ENCODE assay signal across 16 cellular contexts in the genomic region with DNA sequence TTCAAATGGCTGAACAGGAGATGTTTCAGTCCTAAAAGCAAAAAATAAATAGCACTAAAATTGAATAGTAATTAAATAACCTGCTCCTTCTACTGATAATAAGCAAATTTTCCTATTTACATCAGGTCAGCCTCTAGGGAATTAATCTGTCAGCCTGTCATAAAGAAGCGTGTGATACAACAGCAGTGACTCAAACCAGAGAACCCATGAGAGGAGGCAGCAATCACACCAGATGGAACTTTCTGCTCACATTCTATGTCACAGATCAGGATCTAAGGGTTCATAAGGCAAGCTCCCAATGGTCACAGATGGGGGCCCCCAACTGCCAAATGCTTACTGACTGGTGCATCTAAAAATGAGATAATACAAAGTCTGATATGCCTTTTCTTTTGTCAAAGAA. TPM values are rescaled to one million over a fixed set of nuclear protein-coding genes. Genes with fewer than 3 reads are reported as not detected.
DNase-seq lines count a peak whose midpoint lies in the region; ATAC-seq and TF ChIP-seq lines count a peak whose summit lies in the region.
"Had no signal": no experiment of that assay in that cellular context is flagged by ENCODE, and none has a peak within 500 bp of the region (broad histone marks: within the 10 kb centered on the region; RNA-seq: fewer than 3 reads in every experiment).

No MANE protein-coding gene starts in this region.

- H3K9me2 ChIP-seq in Karpas-422 (replicated peaks; ENCODE audit: insufficient read depth, low read length) (no peaks in the 10 kb centered on the region), SK-N-SH (no peaks in the 10 kb centered on the region)

- H3K27me3 ChIP-seq in Karpas-422 (ENCODE audit: low read length) (no peaks in the 10 kb centered on the region), SK-N-SH (ENCODE audit: insufficient read depth) (no peaks in the 10 kb centered on the region)
- H3K27me3 ChIP-seq: foreskin keratinocyte had no signal

- H3K4me1 ChIP-seq in Karpas-422 (ENCODE audit: low read length): peaks cover 14% of the 10 kb centered on the region
- peaks cover 35 to 43% of the 10 kb centered on the region in 2 experiments for H3K4me1 ChIP-seq in SK-N-SH (ENCODE audit: control insufficient read depth in 1 of 2, insufficient read depth in 2 of 2, low read depth in 1 of 2, low read length in 1 of 2)
- H3K4me1 ChIP-seq: foreskin keratinocyte had no signal

- 0 out of 2 replicates have a peak, but pooled peaks have one; percentile 4 for TF ChIP-seq RAD21 in SK-N-SH (IDR thresholded peaks at IDR 0.05; ENCODE audit: low read length)

- H4K20me1 ChIP-seq in Karpas-422 (ENCODE audit: insufficient read depth, low read depth, low read length) (peaks cover 26% of the 10 kb centered on the region; the same call in 1 of the 2 replicates), SK-N-SH (ENCODE audit: insufficient read depth) (peaks cover 10% of the 10 kb centered on the region; the same call in 1 of the 2 replicates)

- no peak overlapping the region for H3K9ac ChIP-seq in Karpas-422 (ENCODE audit: low read length)
- H3K9ac ChIP-seq in SK-N-SH: no peak overlapping the region
- H3K9ac ChIP-seq: KMS-11 had no signal

- POLR2A ChIA-PET in SK-N-SH (lab: Yijun Ruan, JAX): no interaction called here

- H3K36me3 ChIP-seq in Karpas-422 (ENCODE audit: insufficient read depth, low read length) (no peaks in the 10 kb centered on the region), SK-N-SH (replicated peaks in 1 of 2; ENCODE audit: control insufficient read depth in 1 of 2, insufficient read depth in 2 of 2, low read length in 1 of 2) (peaks cover 19 to 26% of the 10 kb centered on the region in 2 experiments)
- H3K36me3 ChIP-seq: prostate gland had no signal

- H3F3A ChIP-seq in SK-N-SH (replicated peaks; ENCODE audit: insufficient read depth): peaks cover 12% of the 10 kb centered on the region

- TF ChIP-seq CTCF in SK-N-SH (IDR thresholded peaks at IDR 0.05): no peak
- no peak for TF ChIP-seq CTCF in foreskin fibroblast (IDR thresholded peaks at IDR 0.05; ENCODE audit: low read depth, low read length)

- H3K4me2 ChIP-seq in Karpas-422 (ENCODE audit: low read depth, low read length, poor library complexity, severe bottlenecking) (peak overlapping the region; percentile 14), SK-N-SH (no peak overlapping the region)
- H3K4me2 ChIP-seq: KMS-11 had no signal

- no peak overlapping the region for H2AFZ ChIP-seq in Karpas-422 (ENCODE audit: low read length)
- H2AFZ ChIP-seq in SK-N-SH (ENCODE audit: low read depth): no peak overlapping the region

- ATAC-seq in HG02938 (IDR thresholded peaks at IDR 0.05; ENCODE audit: unreplicated experiment) (no peak), GM21528 (IDR thresholded peaks at IDR 0.05; ENCODE audit: low FRiP score, unreplicated experiment) (no peak)
- ATAC-seq: foreskin keratinocyte had no signal

- TF ChIP-seq EP300 in SK-N-SH (IDR thresholded peaks at IDR 0.05; ENCODE audit: borderline replicate concordance in 1 of 2, low read depth in 1 of 2, low read length in 1 of 2): peak in 1 of 2 experiments; percentile 79; a peak in 2 of 4 replicates

- H3K4me3 ChIP-seq in Karpas-422 (ENCODE audit: low read length): no peak overlapping the region
- no peak overlapping the region for H3K4me3 ChIP-seq in SK-N-SH (ENCODE audit: low read depth in 2 of 2, low read length in 1 of 2)
- H3K4me3 ChIP-seq in foreskin fibroblast (ENCODE audit: low read depth in 1 of 2, low read length in 2 of 2): no peak overlapping the region
- H3K4me3 ChIP-seq: prostate gland had no signal

- no peaks in the 10 kb centered on the region for H3K79me2 ChIP-seq in Karpas-422 (ENCODE audit: low read length)
- peaks cover 95% of the 10 kb centered on the region for H3K79me2 ChIP-seq in SK-N-SH (ENCODE audit: insufficient read depth)

- H3K27ac ChIP-seq in Karpas-422 (ENCODE audit: low read length) (no peak overlapping the region), SK-N-SH (ENCODE audit: low read depth in 2 of 2, low read length in 1 of 2) (peak overlapping the region; percentile 52 to 89; a peak in 2 of 4 replicates)
- H3K27ac ChIP-seq: foreskin keratinocyte, KMS-11, prostate gland had no signal

- CTCF ChIA-PET in SK-N-SH (lab: Yijun Ruan, JAX): interaction anchor here (0.9 to 6.2 kb wide), 6 partner anchors 18 to 137 kb away, joined by 3 to 39 read pairs (median 4); no protein-coding TSS in a partner anchor

- peak; percentile 25 for DNase-seq in AG20443 (ENCODE audit: low spot score)
- peak; percentile 69 for DNase-seq in Karpas-422
- peak; percentile 18 for DNase-seq in SK-N-SH
- peak; percentile 59 to 76 for DNase-seq in foreskin fibroblast
- no peak for DNase-seq in mucosa of gallbladder (ENCODE audit: low spot score)
- no peak for DNase-seq in activated effector memory CD4-positive, alpha-beta T cell treated with Interleukin-2 at 50 U/mL for 16 hours
- DNase-seq: activated naive CD4-positive, alpha-beta T cell treated with anti-CD3 and anti-CD28 coated beads, Interleukin-2, amount 50 U/mL, for 16 hours; Calu3; foreskin keratinocyte; naive B cell; NCI-H187; Right ventricle myocardium superior had no signal

- H3K9me3 ChIP-seq in Karpas-422 (ENCODE audit: low read length): no peaks in the 10 kb centered on the region
- H3K9me3 ChIP-seq in SK-N-SH: no peaks in the 10 kb centered on the region
- H3K9me3 ChIP-seq: prostate gland had no signal

- WGBS in SK-N-SH (ENCODE audit: low lambda C conversion rate): 45% methylated on average over 1 of the region's 1 CpG

TF ChIP-seq in SK-N-SH, 30 proteins besides CTCF, POLR2A, EP300 and RAD21 (continues in another document):
- peak; percentile 36 for TF ChIP-seq CHD2 (IDR thresholded peaks at IDR 0.05; ENCODE audit: low read length, partially characterized antibody)
- peak; percentile 58; the same call in 1 of the 2 replicates for TF ChIP-seq RCOR1 (IDR thresholded peaks at IDR 0.05; ENCODE audit: low read length)
- TF ChIP-seq, protein P1, sequence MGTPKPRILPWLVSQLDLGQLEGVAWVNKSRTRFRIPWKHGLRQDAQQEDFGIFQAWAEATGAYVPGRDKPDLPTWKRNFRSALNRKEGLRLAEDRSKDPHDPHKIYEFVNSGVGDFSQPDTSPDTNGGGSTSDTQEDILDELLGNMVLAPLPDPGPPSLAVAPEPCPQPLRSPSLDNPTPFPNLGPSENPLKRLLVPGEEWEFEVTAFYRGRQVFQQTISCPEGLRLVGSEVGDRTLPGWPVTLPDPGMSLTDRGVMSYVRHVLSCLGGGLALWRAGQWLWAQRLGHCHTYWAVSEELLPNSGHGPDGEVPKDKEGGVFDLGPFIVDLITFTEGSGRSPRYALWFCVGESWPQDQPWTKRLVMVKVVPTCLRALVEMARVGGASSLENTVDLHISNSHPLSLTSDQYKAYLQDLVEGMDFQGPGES (IDR thresholded peaks at IDR 0.05; ENCODE audit: low read depth, low read length): no peak
- TF ChIP-seq SMC3 (IDR thresholded peaks at IDR 0.05; ENCODE audit: low read depth, low read length): no peak
- TF ChIP-seq, protein P2, sequence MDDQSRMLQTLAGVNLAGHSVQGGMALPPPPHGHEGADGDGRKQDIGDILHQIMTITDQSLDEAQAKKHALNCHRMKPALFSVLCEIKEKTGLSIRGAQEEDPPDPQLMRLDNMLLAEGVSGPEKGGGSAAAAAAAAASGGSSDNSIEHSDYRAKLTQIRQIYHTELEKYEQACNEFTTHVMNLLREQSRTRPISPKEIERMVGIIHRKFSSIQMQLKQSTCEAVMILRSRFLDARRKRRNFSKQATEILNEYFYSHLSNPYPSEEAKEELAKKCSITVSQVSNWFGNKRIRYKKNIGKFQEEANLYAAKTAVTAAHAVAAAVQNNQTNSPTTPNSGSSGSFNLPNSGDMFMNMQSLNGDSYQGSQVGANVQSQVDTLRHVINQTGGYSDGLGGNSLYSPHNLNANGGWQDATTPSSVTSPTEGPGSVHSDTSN (IDR thresholded peaks at IDR 0.05): peak; percentile 57
- no peak for TF ChIP-seq RFX5 (IDR thresholded peaks at IDR 0.05; ENCODE audit: low read length)
- TF ChIP-seq JUND (IDR thresholded peaks at IDR 0.05): no peak
- no peak for TF ChIP-seq MEF2A (IDR thresholded peaks at IDR 0.05; ENCODE audit: borderline replicate concordance, low read depth)
- no peak for TF ChIP-seq TAF1 (IDR thresholded peaks at IDR 0.05; ENCODE audit: borderline replicate concordance, low read depth, low read length)
- TF ChIP-seq NFIC (IDR thresholded peaks at IDR 0.05; ENCODE audit: borderline replicate concordance): no peak
- peak; percentile 44; the same call in 1 of the 2 replicates for TF ChIP-seq TCF12 (IDR thresholded peaks at IDR 0.05)
- TF ChIP-seq GATA2 (CRISPR knock-in tag; IDR thresholded peaks at IDR 0.05): peak; percentile 58
- TF ChIP-seq MXI1 (IDR thresholded peaks at IDR 0.05; ENCODE audit: low read depth, low read length): peak; percentile 90
- TF ChIP-seq SIN3A (IDR thresholded peaks at IDR 0.05; ENCODE audit: borderline replicate concordance, low read depth, low read length): no peak

RNA-seq across cellular contexts. Expression of a gene that starts 41.1 kb away (rescaled TPM):
- total RNA-seq in Karpas-422 (2014; rRNA removed; shearing (Covaris generic); ENCODE audit: low replicate concordance): 24.2 TPM in 2 replicates
- polyA plus RNA-seq in SK-N-SH (2012; rRNA removed): 115 and 151 TPM in 2 replicates
- polyA plus RNA-seq in SK-N-SH (2012; cell fraction: cytosol; rRNA removed): 92.8 and 114 TPM in 2 replicates
- 125 and 168 TPM in 2 replicates for polyA plus RNA-seq in SK-N-SH (2012; cell fraction: nucleus; rRNA removed)
- total RNA-seq in mucosa of gallbladder: 81.1 TPM

Comparison
In these comparisons a context has a peak if more than half of its experiments do, and no peak if none do; other contexts are left out.
1. DNase-seq: peak in AG20443 (single experiment), Karpas-422 (single experiment), SK-N-SH (single experiment) and foreskin fibroblast (2 of 2); none in mucosa of gallbladder (single experiment) and activated effector memory CD4-positive, alpha-beta T cell treated with Interleukin-2 at 50 U/mL for 16 hours (single experiment).